ENCODE assay signal across 18 cellular contexts in genomic region chr2:239678186-239678490, GRCh38.
DNase-seq lines count a peak whose midpoint lies in the region; ATAC-seq and TF ChIP-seq lines count a peak whose summit lies in the region.
"Had no signal": no experiment of that assay in that cellular context is flagged by ENCODE, and none has a peak within 500 bp of the region (broad histone marks: within the 10 kb centered on the region; RNA-seq: fewer than 3 reads in every experiment).

No MANE protein-coding gene starts in this region.

- no peaks in the 10 kb centered on the region for H3K36me3 Mint-ChIP-seq in osteocyte (ENCODE audit: unreplicated experiment)
- H3K36me3 Mint-ChIP-seq: CD14-positive monocyte; CD8-positive, alpha-beta T cell had no signal

- no peak for ATAC-seq in GM21723 (IDR thresholded peaks at IDR 0.05; ENCODE audit: unreplicated experiment)
- ATAC-seq: CD8-positive, alpha-beta T cell had no signal

- peak; percentile 35 for DNase-seq in activated CD8-positive, alpha-beta memory T cell treated with anti-CD3 and anti-CD28 coated beads for 24 hours
- no peak for DNase-seq in activated CD8-positive, alpha-beta memory T cell treated with anti-CD3 and anti-CD28 coated beads, Interleukin-2, amount 50 U/mL, for 4 hours
- peak; percentile 40 for DNase-seq in coronary artery (ENCODE audit: low spot score)
- DNase-seq in osteocyte (ENCODE audit: extremely low spot score, unreplicated experiment): peak; percentile 69
- no peak for DNase-seq in NCI-H2171 treated with DMSO at 0.1 percent for 48 hours (lab: John Stamatoyannopoulos, UW)
- no peak for DNase-seq in HPDE6-E6E7 (ENCODE audit: extremely low spot score)
- DNase-seq: 8988T, ACHN, COR-L47, DMS153, DMS79 treated with DMSO at 0.1 percent for 48 hours, EL, GOT3 had no signal

- TF ChIP-seq CTCF in coronary artery (IDR thresholded peaks at IDR 0.05) (no peak), osteocyte (IDR thresholded peaks at IDR 0.05) (no peak)

- H3K27ac ChIP-seq in coronary artery: no peak overlapping the region

- H3K4me3 Mint-ChIP-seq in osteocyte (ENCODE audit: unreplicated experiment): no peak overlapping the region
- H3K4me3 Mint-ChIP-seq: B cell; CD8-positive, alpha-beta T cell had no signal

- H3K27ac Mint-ChIP-seq in osteocyte (ENCODE audit: unreplicated experiment): no peak overlapping the region
- H3K27ac Mint-ChIP-seq: B cell; CD8-positive, alpha-beta T cell had no signal

- H3K9me3 Mint-ChIP-seq in osteocyte (ENCODE audit: unreplicated experiment): peaks cover 6% of the 10 kb centered on the region

- no peaks in the 10 kb centered on the region for H3K4me1 Mint-ChIP-seq in osteocyte (ENCODE audit: unreplicated experiment)
- H3K4me1 Mint-ChIP-seq: B cell had no signal

- no peak overlapping the region for H3K4me3 ChIP-seq in coronary artery
- H3K4me3 ChIP-seq: HAP-1 had no signal

- no peaks in the 10 kb centered on the region for H3K27me3 Mint-ChIP-seq in osteocyte (ENCODE audit: unreplicated experiment)

Comparison
In these comparisons a context has a peak if more than half of its experiments do, and no peak if none do; other contexts are left out.
1. DNase-seq: peak in activated CD8-positive, alpha-beta memory T cell treated with anti-CD3 and anti-CD28 coated beads for 24 hours (single experiment), coronary artery (single experiment) and osteocyte (single experiment); none in activated CD8-positive, alpha-beta memory T cell treated with anti-CD3 and anti-CD28 coated beads, Interleukin-2, amount 50 U/mL, for 4 hours (single experiment), NCI-H2171 treated with DMSO at 0.1 percent for 48 hours (single experiment) and HPDE6-E6E7 (single experiment).